ENCODE assay signal across 3 cellular contexts in the genomic region with DNA sequence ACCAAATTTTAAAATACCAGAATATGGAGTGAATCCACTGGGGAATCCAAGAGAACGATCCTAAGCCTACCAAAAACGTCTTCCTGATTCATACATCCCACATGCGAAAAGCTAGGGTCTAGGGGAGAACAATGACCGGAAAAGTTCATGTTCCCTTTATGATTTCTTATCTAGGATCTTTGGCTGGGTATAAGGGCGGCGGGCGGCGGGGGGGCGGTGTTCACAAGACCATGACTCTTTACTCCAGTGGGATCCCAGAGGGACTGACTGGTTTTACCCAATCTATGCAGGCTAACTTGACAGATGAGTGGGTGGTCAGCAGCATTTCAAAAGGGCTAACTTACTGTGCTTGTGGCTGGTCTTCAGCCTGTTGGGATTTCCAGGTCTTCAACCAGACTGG.
TF ChIP-seq lines count a peak whose summit lies in the region.

No MANE protein-coding gene starts in this region.

TF ChIP-seq in HEK293, 187 proteins besides CTCF, POLR2A, EP300 and RAD21:
- TF ChIP-seq KLF10 (tag by site-specific recombination; IDR thresholded peaks at IDR 0.05) (no peak), EGR2 (tag by site-specific recombination; IDR thresholded peaks at IDR 0.05; ENCODE audit: low read depth) (peak; percentile 30; the same call in 1 of the 2 replicates), ZNF623 (tag by site-specific recombination; IDR thresholded peaks at IDR 0.05) (no peak), ZNF449 (tag by site-specific recombination; IDR thresholded peaks at IDR 0.05) (no peak)

TF ChIP-seq in K562, 482 proteins besides CTCF, POLR2A, EP300 and RAD21:
- TF ChIP-seq ZNF76 (CRISPR knock-in tag; IDR thresholded peaks at IDR 0.05; ENCODE audit: borderline replicate concordance), result no peak
- TF ChIP-seq, protein P1, sequence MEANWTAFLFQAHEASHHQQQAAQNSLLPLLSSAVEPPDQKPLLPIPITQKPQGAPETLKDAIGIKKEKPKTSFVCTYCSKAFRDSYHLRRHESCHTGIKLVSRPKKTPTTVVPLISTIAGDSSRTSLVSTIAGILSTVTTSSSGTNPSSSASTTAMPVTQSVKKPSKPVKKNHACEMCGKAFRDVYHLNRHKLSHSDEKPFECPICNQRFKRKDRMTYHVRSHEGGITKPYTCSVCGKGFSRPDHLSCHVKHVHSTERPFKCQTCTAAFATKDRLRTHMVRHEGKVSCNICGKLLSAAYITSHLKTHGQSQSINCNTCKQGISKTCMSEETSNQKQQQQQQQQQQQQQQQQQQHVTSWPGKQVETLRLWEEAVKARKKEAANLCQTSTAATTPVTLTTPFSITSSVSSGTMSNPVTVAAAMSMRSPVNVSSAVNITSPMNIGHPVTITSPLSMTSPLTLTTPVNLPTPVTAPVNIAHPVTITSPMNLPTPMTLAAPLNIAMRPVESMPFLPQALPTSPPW (CRISPR knock-in tag; IDR thresholded peaks at IDR 0.05), result peak; percentile 79

TF ChIP-seq in SK-N-SH, 30 proteins besides CTCF, POLR2A, EP300 and RAD21:
- TF ChIP-seq RXRA (IDR thresholded peaks at IDR 0.05; ENCODE audit: borderline replicate concordance, low read depth), result no peak
- TF ChIP-seq FOXJ3 (CRISPR knock-in tag; IDR thresholded peaks at IDR 0.05), result no peak
- TF ChIP-seq ZBTB33 (IDR thresholded peaks at IDR 0.05; ENCODE audit: borderline replicate concordance, low read depth), result no peak
- TF ChIP-seq, protein P2, sequence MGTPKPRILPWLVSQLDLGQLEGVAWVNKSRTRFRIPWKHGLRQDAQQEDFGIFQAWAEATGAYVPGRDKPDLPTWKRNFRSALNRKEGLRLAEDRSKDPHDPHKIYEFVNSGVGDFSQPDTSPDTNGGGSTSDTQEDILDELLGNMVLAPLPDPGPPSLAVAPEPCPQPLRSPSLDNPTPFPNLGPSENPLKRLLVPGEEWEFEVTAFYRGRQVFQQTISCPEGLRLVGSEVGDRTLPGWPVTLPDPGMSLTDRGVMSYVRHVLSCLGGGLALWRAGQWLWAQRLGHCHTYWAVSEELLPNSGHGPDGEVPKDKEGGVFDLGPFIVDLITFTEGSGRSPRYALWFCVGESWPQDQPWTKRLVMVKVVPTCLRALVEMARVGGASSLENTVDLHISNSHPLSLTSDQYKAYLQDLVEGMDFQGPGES (IDR thresholded peaks at IDR 0.05; ENCODE audit: low read depth, low read length), result no peak
- no peak for TF ChIP-seq SMC3 (IDR thresholded peaks at IDR 0.05; ENCODE audit: low read depth, low read length)
- no peak for TF ChIP-seq RCOR1 (IDR thresholded peaks at IDR 0.05; ENCODE audit: low read length)
- TF ChIP-seq CHD2 (IDR thresholded peaks at IDR 0.05; ENCODE audit: low read length, partially characterized antibody), result no peak
- TF ChIP-seq EZH2phosphoT487 (IDR thresholded peaks at IDR 0.05; ENCODE audit: borderline replicate concordance, low read depth), result no peak
- TF ChIP-seq FOXM1 (IDR thresholded peaks at IDR 0.05; ENCODE audit: low read depth), result no peak
